Comparison of ENCODE assay signal across 9 cellular contexts in genomic region chr3:14146381-14147062, GRCh38. TPM values are rescaled to one million over a fixed set of nuclear protein-coding genes. Genes with fewer than 3 reads are reported as not detected.
DNase-seq lines count a peak whose midpoint lies in the region; ATAC-seq and TF ChIP-seq lines count a peak whose summit lies in the region.
"Had no signal": no experiment of that assay in that cellular context is flagged by ENCODE, and none has a peak within 500 bp of the region (broad histone marks: within the 10 kb centered on the region; RNA-seq: fewer than 3 reads in every experiment).

No MANE protein-coding gene starts in this region.

- peak; percentile 51 for DNase-seq in activated CD8-positive, alpha-beta memory T cell treated with anti-CD3 and anti-CD28 coated beads for 24 hours
- DNase-seq in activated CD8-positive, alpha-beta memory T cell treated with anti-CD3 and anti-CD28 coated beads, Interleukin-2, amount 50 U/mL, for 4 hours = no peak
- DNase-seq in lower lobe of right lung (no peak), testis (peak; percentile 9), T-helper 9 cell (no peak), NCI-H446 treated with DMSO at 0.1 percent for 48 hours (lab: John Stamatoyannopoulos, UW) (no peak), NCI-H1417 treated with DMSO at 0.1 percent for 48 hours (lab: John Stamatoyannopoulos, UW) (no peak)

- no peak for ATAC-seq in lower lobe of right lung

- H3K27ac ChIP-seq in adipose tissue (ENCODE audit: low read depth, low read length) = peak overlapping the region; percentile 34
- H3K27ac ChIP-seq in lower lobe of right lung = peak overlapping the region; percentile 95
- no peak overlapping the region for H3K27ac ChIP-seq in testis
- H3K27ac ChIP-seq: ovary had no signal

- 93 to 95% (median 94%) methylated on average over 10 of the region's 10 CpGs for WGBS in adipose tissue, 3 donors
- WGBS in testis, 2 donors = 86 to 95% methylated on average over 10 of the region's 10 CpGs

- TF ChIP-seq POLR2A in testis (IDR thresholded peaks at IDR 0.05) = no peak

- intact Hi-C loops in lower lobe of right lung (cut with DNase I) (no loop called here), testis (cut with DNase I; ENCODE audit: low total_unique reads) (no loop called here)

- peaks cover 76% of the 10 kb centered on the region for H3K36me3 ChIP-seq in lower lobe of right lung
- H3K36me3 ChIP-seq in testis (ENCODE audit: low read depth, missing control alignments) = no peaks in the 10 kb centered on the region
- H3K36me3 ChIP-seq: ovary had no signal

- H3K9me3 ChIP-seq in lower lobe of right lung (no peaks in the 10 kb centered on the region), testis (no peaks in the 10 kb centered on the region)
- H3K9me3 ChIP-seq: ovary had no signal

- H3K4me1 ChIP-seq in lower lobe of right lung = peaks cover 58% of the 10 kb centered on the region
- H3K4me1 ChIP-seq in testis = peaks cover 12% of the 10 kb centered on the region

- H3K27me3 ChIP-seq in lower lobe of right lung (ENCODE audit: low read depth) (no peaks in the 10 kb centered on the region), testis (no peaks in the 10 kb centered on the region)
- H3K27me3 ChIP-seq: ovary had no signal

- no peak overlapping the region for H3K4me3 ChIP-seq in lower lobe of right lung
- H3K4me3 ChIP-seq in testis = no peak overlapping the region
- H3K4me3 ChIP-seq: ovary had no signal

- TF ChIP-seq CTCF in lower lobe of right lung (IDR thresholded peaks at IDR 0.05) = no peak
- TF ChIP-seq CTCF in testis (IDR thresholded peaks at IDR 0.05) = no peak

RNA-seq across cellular contexts. Expression of gene TMEM43, which starts 21.7 kb away (rescaled TPM):
- polyA plus RNA-seq in adipose tissue (10 to 100 TPM; 23.1 to 57.9 (median 37.5) TPM), testis (ENCODE audit: insufficient read depth, low read depth, low replicate concordance) (43.3 TPM)
- total RNA-seq in lower lobe of right lung (73.7 TPM), testis (10 to 100 TPM; 36.5 to 53.0 TPM)

RNA-seq across cellular contexts. Expression of gene CHCHD4, which starts 21.9 kb away (rescaled TPM):
- 10 to 100 TPM in 2 of 3 donors, 1 to 10 TPM in 1; 9.7 to 16.1 (median 14.7) TPM for polyA plus RNA-seq in adipose tissue
- total RNA-seq in lower lobe of right lung = 12.6 TPM
- total RNA-seq in testis = 10 to 100 TPM; 13.3 to 15.7 TPM
- polyA plus RNA-seq in testis (ENCODE audit: insufficient read depth, low read depth, low replicate concordance) = 19.1 TPM

RNA-seq across cellular contexts. Expression of gene XPC, which starts 31.9 kb away (rescaled TPM):
- polyA plus RNA-seq in adipose tissue (10 to 100 TPM; 14.6 to 16.9 (median 16.8) TPM), testis (ENCODE audit: insufficient read depth, low read depth, low replicate concordance) (25.1 TPM)
- total RNA-seq in lower lobe of right lung (31.8 TPM), testis (10 to 100 TPM; 48.7 to 54.1 TPM)

RNA-seq across cellular contexts. Expression of gene LSM3, which starts 32.1 kb away (rescaled TPM):
- polyA plus RNA-seq in adipose tissue (10 to 100 TPM in 2 of 3 donors, 1 to 10 TPM in 1; 6.3 to 20.7 (median 11.0) TPM), testis (ENCODE audit: insufficient read depth, low read depth, low replicate concordance) (21.2 TPM)
- total RNA-seq in lower lobe of right lung (9.5 TPM), testis (10 to 100 TPM; 13.6 to 14.9 TPM)

Comparison
In these comparisons a context has a peak if more than half of its experiments do, and no peak if none do; other contexts are left out.
1. DNase-seq: peak in activated CD8-positive, alpha-beta memory T cell treated with anti-CD3 and anti-CD28 coated beads for 24 hours (single experiment) and testis (single experiment); none in activated CD8-positive, alpha-beta memory T cell treated with anti-CD3 and anti-CD28 coated beads, Interleukin-2, amount 50 U/mL, for 4 hours (single experiment), lower lobe of right lung (single experiment), T-helper 9 cell (single experiment), NCI-H446 treated with DMSO at 0.1 percent for 48 hours (single experiment) and NCI-H1417 treated with DMSO at 0.1 percent for 48 hours (single experiment).
2. H3K27ac ChIP-seq: peak in adipose tissue (single experiment) and lower lobe of right lung (single experiment); none in testis (0 of 2).